In the genomic region with DNA sequence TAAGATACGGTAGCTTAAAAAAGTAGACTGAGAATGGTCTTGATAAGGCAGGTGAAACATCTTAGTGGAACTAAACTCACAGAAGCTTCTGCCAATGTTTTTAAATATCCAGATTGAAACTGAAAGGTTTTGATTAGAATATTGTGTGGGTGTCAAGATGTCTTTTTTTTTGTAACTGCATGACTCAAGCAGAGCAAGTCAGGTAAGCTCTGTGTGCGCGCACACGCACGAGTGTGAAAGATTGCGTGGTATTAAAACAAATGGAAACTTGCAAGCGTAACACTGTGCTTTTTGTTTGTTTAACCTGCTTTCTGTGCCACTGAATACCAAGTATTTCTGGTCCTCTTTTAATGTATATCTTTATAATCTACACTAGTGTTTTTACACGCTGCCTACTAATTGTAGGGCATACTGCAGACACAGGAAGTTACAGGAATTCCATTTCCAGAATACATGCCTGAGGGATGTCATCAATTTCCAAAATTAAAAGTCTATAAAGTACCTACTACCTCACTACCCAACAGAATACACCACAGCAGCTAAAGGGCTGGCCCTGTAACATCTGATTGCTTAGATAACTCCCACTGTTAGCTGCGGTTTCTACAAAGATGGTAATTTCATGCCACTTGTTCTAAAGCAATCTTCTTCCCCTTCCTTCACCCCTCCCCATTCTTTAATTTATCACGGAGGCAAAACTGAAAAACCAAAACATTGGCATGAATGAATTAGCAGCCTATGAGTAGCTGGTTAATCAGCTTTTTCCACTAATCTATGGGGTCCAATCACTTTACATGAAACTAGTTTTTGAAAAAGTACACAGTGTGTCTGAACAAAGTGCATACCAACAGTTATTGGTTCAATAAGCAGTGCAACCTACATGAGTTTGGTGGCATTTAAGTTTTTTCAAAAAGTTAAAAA, we compare ENCODE assay signal across 10 cellular contexts.
DNase-seq lines count a peak whose midpoint lies in the region; ATAC-seq and TF ChIP-seq lines count a peak whose summit lies in the region.
"Had no signal": no experiment of that assay in that cellular context is flagged by ENCODE, and none has a peak within 500 bp of the region (broad histone marks: within the 10 kb centered on the region; RNA-seq: fewer than 3 reads in every experiment).

No MANE protein-coding gene starts in this region.

- H3K9me3 ChIP-seq in BE2C (no peaks in the 10 kb centered on the region), right cardiac atrium (ENCODE audit: control insufficient read depth, low read length) (no peaks in the 10 kb centered on the region)

- DNase-seq in activated T-cell treated with anti-CD3 and anti-CD28 coated beads for 48 hours (ENCODE audit: low read depth): peak; percentile 25
- peak; percentile 64 for DNase-seq in stimulated activated CD4-positive, alpha-beta T cell treated with anti-CD3 and anti-CD28 coated beads, Interleukin-15, amount 100 ng/mL, for 24 hours
- no peak for DNase-seq in BE2C
- no peak for DNase-seq in right cardiac atrium
- DNase-seq in effector CD4-positive, alpha-beta T cell: no peak
- DNase-seq in NCI-H510A (lab: John Stamatoyannopoulos, UW): no peak
- DNase-seq: activated gamma-delta T cell had no signal

- intact Hi-C loops in right cardiac atrium (cut with DNase I): no loop called here

- H3K27me3 ChIP-seq in BE2C: no peaks in the 10 kb centered on the region
- no peaks in the 10 kb centered on the region for H3K27me3 ChIP-seq in right cardiac atrium (ENCODE audit: control insufficient read depth, insufficient read depth)

- peaks cover 32% of the 10 kb centered on the region for H3K36me3 ChIP-seq in BE2C

- H3K4me1 ChIP-seq in BE2C (peaks cover 16% of the 10 kb centered on the region), right cardiac atrium (ENCODE audit: control insufficient read depth, insufficient read depth, low read length) (no peaks in the 10 kb centered on the region)

- no peak overlapping the region for H3K27ac ChIP-seq in right cardiac atrium (ENCODE audit: low read length)

- no peak for TF ChIP-seq CTCF in BE2C (IDR thresholded peaks at IDR 0.05; ENCODE audit: low read depth, low read length)

- H3K4me3 ChIP-seq in BE2C (ENCODE audit: low read depth, low read length) (no peak overlapping the region), right cardiac atrium (ENCODE audit: low read length) (no peak overlapping the region)
- H3K4me3 ChIP-seq: skin epidermis had no signal

- 88% methylated on average over 10 of the region's 10 CpGs for WGBS in right cardiac atrium

- ATAC-seq in GM18517 (IDR thresholded peaks at IDR 0.05; ENCODE audit: unreplicated experiment) (peak; percentile 57), HG03103 (IDR thresholded peaks at IDR 0.05; ENCODE audit: low read depth, unreplicated experiment) (peak; percentile 51), right cardiac atrium (no peak)

Comparison
In these comparisons a context has a peak if more than half of its experiments do, and no peak if none do; other contexts are left out.
1. ATAC-seq: peak in GM18517 (single experiment) and HG03103 (single experiment); none in right cardiac atrium (0 of 2).
2. DNase-seq: peak in activated T-cell treated with anti-CD3 and anti-CD28 coated beads for 48 hours (single experiment) and stimulated activated CD4-positive, alpha-beta T cell treated with anti-CD3 and anti-CD28 coated beads, Interleukin-15, amount 100 ng/mL, for 24 hours (single experiment); none in BE2C (single experiment), right cardiac atrium (0 of 3), effector CD4-positive, alpha-beta T cell (single experiment) and NCI-H510A (single experiment).